9 cellular contexts compared by ENCODE assay signal in genomic region chr17:41324180-41325075, GRCh38. TPM values are rescaled to one million over a fixed set of nuclear protein-coding genes. Genes with fewer than 3 reads are reported as not detected.
DNase-seq lines count a peak whose midpoint lies in the region; ATAC-seq, FAIRE-seq and TF ChIP-seq lines count a peak whose summit lies in the region.
"Had no signal": no experiment of that assay in that cellular context is flagged by ENCODE, and none has a peak within 500 bp of the region (broad histone marks: within the 10 kb centered on the region; RNA-seq: fewer than 3 reads in every experiment).

No MANE protein-coding gene starts in this region.

- DNase-seq in COR-L47 (lab: John Stamatoyannopoulos, UW) = peak; percentile 46
- no peak for DNase-seq in HFFc6
- DNase-seq in activated naive CD4-positive, alpha-beta T cell treated with anti-CD3 and anti-CD28 coated beads, Interleukin-2, amount 50 U/mL, for 72 hours (ENCODE audit: low spot score in 2 of 2) = no peak
- no peak for DNase-seq in right lobe of liver
- no peak for DNase-seq in frontal cortex (ENCODE audit: low spot score in 2 of 2)
- DNase-seq in cerebellar nuclear complex (lab: John Stamatoyannopoulos, UW) = no peak
- DNase-seq in midbrain (lab: John Stamatoyannopoulos, UW) = no peak
- DNase-seq in mesenteric fat pad (ENCODE audit: low spot score) = no peak

- H3K4me1 ChIP-seq in right lobe of liver = no peaks in the 10 kb centered on the region

- TF ChIP-seq POLR2A in right lobe of liver (IDR thresholded peaks at IDR 0.05) = no peak

- TF ChIP-seq CTCF in HFFc6 (IDR thresholded peaks at IDR 0.05) (peak; percentile 62), right lobe of liver (IDR thresholded peaks at IDR 0.05) (peak in 2 of 4 donors; percentile 16 to 34)

- H3K4me1 Mint-ChIP-seq in HFFc6 (ENCODE audit: low read depth) = peaks cover 31% of the 10 kb centered on the region

- H3K27ac Mint-ChIP-seq in HFFc6 = no peak overlapping the region
- H3K27ac Mint-ChIP-seq in activated naive CD4-positive, alpha-beta T cell treated with anti-CD3 and anti-CD28 coated beads, Interleukin-2, amount 50 U/mL, for 72 hours = peak overlapping the region in 1 of 2 donors; percentile 62

- intact Hi-C loops in right lobe of liver (cut with DNase I) = loop anchor here in 1 of 2 donors (10.0 kb wide), 1 partner anchor 430 kb away; no protein-coding TSS in a partner anchor

- FAIRE-seq in frontal cortex (lab: Jason Lieb, UNC) = no peak

- no peak overlapping the region for H3K4me3 Mint-ChIP-seq in HFFc6

- H3K27me3 Mint-ChIP-seq in HFFc6 (ENCODE audit: insufficient read depth) = no peaks in the 10 kb centered on the region; the same call in 1 of the 2 replicates

- H3K9me3 ChIP-seq in right lobe of liver = no peaks in the 10 kb centered on the region

- H3K36me3 Mint-ChIP-seq in HFFc6 (ENCODE audit: low read depth) = peaks cover 17% of the 10 kb centered on the region
- H3K36me3 Mint-ChIP-seq in activated naive CD4-positive, alpha-beta T cell treated with anti-CD3 and anti-CD28 coated beads, Interleukin-2, amount 50 U/mL, for 72 hours = peaks cover 11 to 12% of the 10 kb centered on the region in 2 donors

- H3K27ac ChIP-seq in right lobe of liver = no peak overlapping the region

- no peak overlapping the region for H3K4me3 ChIP-seq in right lobe of liver

- peaks cover 13% of the 10 kb centered on the region for H3K9me3 Mint-ChIP-seq in HFFc6
- H3K9me3 Mint-ChIP-seq in activated naive CD4-positive, alpha-beta T cell treated with anti-CD3 and anti-CD28 coated beads, Interleukin-2, amount 50 U/mL, for 72 hours = peaks cover 8 to 14% of the 10 kb centered on the region in 2 donors

- no peaks in the 10 kb centered on the region for H3K36me3 ChIP-seq in right lobe of liver

- no peaks in the 10 kb centered on the region for H3K27me3 ChIP-seq in right lobe of liver

- 7% methylated on average over 3 of the region's 16 CpGs for WGBS in right lobe of liver (ENCODE audit: insufficient coverage, low coverage, low lambda C conversion rate, missing lambda C conversion rate)

- ATAC-seq in activated naive CD4-positive, alpha-beta T cell treated with anti-CD3 and anti-CD28 coated beads, Interleukin-2, amount 50 U/mL, for 72 hours = peak; percentile 30 to 49
- ATAC-seq in right lobe of liver = peak; percentile 28 to 63 (median 52)

RNA-seq across cellular contexts. Expression of gene KRTAP17-1, which starts 8.9 kb away (rescaled TPM):
- total RNA-seq in HFFc6 (2021; fragmentation: NEBNext Ultra II Directional; extraction: Animal tissue kit (Norgen Biotek cat#: 25700)) = not detected
- not detected for total RNA-seq in activated naive CD4-positive, alpha-beta T cell treated with anti-CD3 and anti-CD28 coated beads, Interleukin-2, amount 50 U/mL, for 72 hours
- total RNA-seq in right lobe of liver (not detected), frontal cortex (not detected), mesenteric fat pad (not detected)
- total RNA-seq: HT1080 had no signal

RNA-seq across cellular contexts. Expression of gene KRTAP16-1, which starts 15.3 kb away (rescaled TPM):
- not detected for total RNA-seq in HFFc6 (2021; fragmentation: NEBNext Ultra II Directional; extraction: Animal tissue kit (Norgen Biotek cat#: 25700))
- not detected for total RNA-seq in activated naive CD4-positive, alpha-beta T cell treated with anti-CD3 and anti-CD28 coated beads, Interleukin-2, amount 50 U/mL, for 72 hours
- total RNA-seq in right lobe of liver = not detected
- not detected for total RNA-seq in frontal cortex
- not detected for total RNA-seq in mesenteric fat pad
- total RNA-seq: HT1080 had no signal

RNA-seq across cellular contexts. Expression of gene KRTAP29-1, which starts 21.8 kb away (rescaled TPM):
- total RNA-seq in HFFc6 (2021; fragmentation: NEBNext Ultra II Directional; extraction: Animal tissue kit (Norgen Biotek cat#: 25700)) = not detected
- total RNA-seq in activated naive CD4-positive, alpha-beta T cell treated with anti-CD3 and anti-CD28 coated beads, Interleukin-2, amount 50 U/mL, for 72 hours = not detected
- total RNA-seq in right lobe of liver (not detected), frontal cortex (not detected), mesenteric fat pad (not detected)
- total RNA-seq: HT1080 had no signal

RNA-seq across cellular contexts. Expression of gene KRT33A, which starts 26.2 kb away (rescaled TPM):
- not detected for total RNA-seq in HFFc6 (2021; fragmentation: NEBNext Ultra II Directional; extraction: Animal tissue kit (Norgen Biotek cat#: 25700))
- not detected for total RNA-seq in activated naive CD4-positive, alpha-beta T cell treated with anti-CD3 and anti-CD28 coated beads, Interleukin-2, amount 50 U/mL, for 72 hours
- not detected for total RNA-seq in right lobe of liver
- not detected for total RNA-seq in frontal cortex
- total RNA-seq in mesenteric fat pad = not detected
- total RNA-seq: HT1080 had no signal

RNA-seq across cellular contexts. Expression of gene KRT33B, which starts 45.2 kb away (rescaled TPM):
- total RNA-seq in HFFc6 (2021; fragmentation: NEBNext Ultra II Directional; extraction: Animal tissue kit (Norgen Biotek cat#: 25700)) = 1 to 10 TPM in 2 of 6 experiments, under 1 TPM in 4; 0.75 to 2.5 (median 0.96) TPM
- not detected for total RNA-seq in activated naive CD4-positive, alpha-beta T cell treated with anti-CD3 and anti-CD28 coated beads, Interleukin-2, amount 50 U/mL, for 72 hours
- not detected for total RNA-seq in right lobe of liver
- total RNA-seq in frontal cortex = not detected
- total RNA-seq in mesenteric fat pad = not detected
- total RNA-seq: HT1080 had no signal
